Comparison of ENCODE assay signal across 17 cellular contexts in genomic region chr4:21002976-21003375, GRCh38.
A peak's percentile ranks its signal among the peaks of the same experiment; 100 is the strongest.
DNase-seq lines count a peak whose midpoint lies in the region; ATAC-seq, FAIRE-seq and TF ChIP-seq lines count a peak whose summit lies in the region.
"Had no signal": no experiment of that assay in that cellular context is flagged by ENCODE, and none has a peak within 500 bp of the region (broad histone marks: within the 10 kb centered on the region; RNA-seq: fewer than 3 reads in every experiment).

No MANE protein-coding gene starts in this region.

- no peak overlapping the region for H3K27ac Mint-ChIP-seq in MCF 10A (ENCODE audit: low read depth, unreplicated experiment)
- H3K27ac Mint-ChIP-seq: GM23338, H9 had no signal

- intact Hi-C loops in MCF 10A (cut with micrococcal nuclease), result no loop called here
- intact Hi-C loops in breast epithelium (cut with DNase I; ENCODE audit: low total_unique reads), result no loop called here
- intact Hi-C loops in endothelial cell of umbilical vein (cut with micrococcal nuclease), result no loop called here
- intact Hi-C loops in heart right ventricle (cut with DNase I), result no loop called here

- H3K4me3 ChIP-seq in breast epithelium, result no peak overlapping the region
- H3K4me3 ChIP-seq in endothelial cell of umbilical vein (replicated peaks in 1 of 3; ENCODE audit: insufficient read depth in 1 of 3, low read depth in 1 of 3, low read length in 3 of 3), result no peak overlapping the region
- H3K4me3 ChIP-seq in heart right ventricle, result no peak overlapping the region
- H3K4me3 ChIP-seq: BLaER1, GM12878, GM23338 had no signal

- BruUV-seq in MCF 10A (replicated peaks; lab: Mats Ljungman, UMichigan) (no TSS peak), endothelial cell of umbilical vein (replicated peaks; lab: Mats Ljungman, UMichigan) (no TSS peak)

- no peaks in the 10 kb centered on the region for H4K20me1 ChIP-seq in endothelial cell of umbilical vein (replicated peaks; ENCODE audit: control insufficient read depth, extremely low read depth, insufficient read depth, low read length)
- H4K20me1 ChIP-seq: BLaER1 had no signal

- TF ChIP-seq CTCF in MCF 10A (IDR thresholded peaks at IDR 0.05; ENCODE audit: unreplicated experiment), result no peak
- no peak for TF ChIP-seq CTCF in breast epithelium (IDR thresholded peaks at IDR 0.05)
- no peak for TF ChIP-seq CTCF in endothelial cell of umbilical vein (IDR thresholded peaks at IDR 0.05; ENCODE audit: extremely low read depth in 1 of 2, insufficient read depth in 1 of 2, low read depth in 1 of 2, low read length in 2 of 2)
- no peak for TF ChIP-seq CTCF in heart right ventricle (IDR thresholded peaks at IDR 0.05)

- 30 to 35% methylated on average over 4 of the region's 4 CpGs for WGBS in heart right ventricle, 2 donors

- POLR2A ChIA-PET in MCF 10A (lab: Yijun Ruan, JAX), result interaction anchor here (1.0 kb wide), 1 partner anchor 13 kb away, joined by 3 read pairs; no protein-coding TSS in a partner anchor
- POLR2A ChIA-PET in endothelial cell of umbilical vein (lab: Charles Lee), result no interaction called here

- H3K4me1 ChIP-seq in breast epithelium (no peaks in the 10 kb centered on the region), endothelial cell of umbilical vein (ENCODE audit: control insufficient read depth, extremely low read depth, insufficient read depth, low read length) (no peaks in the 10 kb centered on the region), heart right ventricle (no peaks in the 10 kb centered on the region)
- H3K4me1 ChIP-seq: BLaER1, Caco-2 had no signal

- dilution Hi-C loops in endothelial cell of umbilical vein (cut with MboI; ENCODE audit: extremely low pct_ligation_motif_present, low sequenced_read_pairs), result no loop called here

- H3K4me1 Mint-ChIP-seq in MCF 10A (ENCODE audit: insufficient read depth, unreplicated experiment), result peaks cover 5% of the 10 kb centered on the region
- H3K4me1 Mint-ChIP-seq: H9 had no signal

- DNase-seq in MCF 10A (ENCODE audit: unreplicated experiment) (peak; percentile 10), breast epithelium (ENCODE audit: low spot score in 2 of 2) (no peak), OCI-M1 (lab: John Stamatoyannopoulos, UW) (peak; percentile 51), endothelial cell of umbilical vein (ENCODE audit: low read depth, low spot score) (peak; percentile 30), EL (no peak), mucosa of gallbladder (ENCODE audit: low spot score) (no peak), heart right ventricle (no peak)
- DNase-seq: 8988T; AML-193; Caco-2; CD8-positive, alpha-beta memory T cell; DMS53; H9 had no signal

- CTCF ChIA-PET in MCF 10A (lab: Yijun Ruan, JAX) (interaction anchor here (0.7 to 0.8 kb wide), 2 partner anchors 10 to 265 kb away, joined by 3 read pairs; no protein-coding TSS in a partner anchor), endothelial cell of umbilical vein (lab: Charles Lee) (interaction anchor here (0.7 to 3.9 kb wide), 3 partner anchors 9 to 230 kb away, joined by 3 to 12 read pairs (median 3); no protein-coding TSS in a partner anchor)

- no peak overlapping the region for H3K4me3 Mint-ChIP-seq in MCF 10A (ENCODE audit: unreplicated experiment)
- H3K4me3 Mint-ChIP-seq: CD8-positive, alpha-beta memory T cell; GM23338; H9 had no signal

- no peak overlapping the region for H3K27ac ChIP-seq in breast epithelium
- H3K27ac ChIP-seq in endothelial cell of umbilical vein (ENCODE audit: insufficient read depth, low read depth, low read length), result no peak overlapping the region
- no peak overlapping the region for H3K27ac ChIP-seq in heart right ventricle
- H3K27ac ChIP-seq: BLaER1 had no signal

- H3K9me1 ChIP-seq in endothelial cell of umbilical vein (replicated peaks; ENCODE audit: control insufficient read depth, extremely low read depth, insufficient read depth, low read length), result no peaks in the 10 kb centered on the region

- no peak overlapping the region for H3K9ac ChIP-seq in endothelial cell of umbilical vein (replicated peaks; ENCODE audit: extremely low read depth, insufficient read depth, low read length)
- H3K9ac ChIP-seq: BLaER1 had no signal

- no peaks in the 10 kb centered on the region for H3K36me3 Mint-ChIP-seq in MCF 10A (ENCODE audit: insufficient read depth, unreplicated experiment)
- H3K36me3 Mint-ChIP-seq: CD8-positive, alpha-beta memory T cell had no signal

- H3K79me2 ChIP-seq in endothelial cell of umbilical vein (ENCODE audit: control insufficient read depth, insufficient read depth, low read length), result no peaks in the 10 kb centered on the region

- H3K36me3 ChIP-seq in breast epithelium (no peaks in the 10 kb centered on the region), endothelial cell of umbilical vein (ENCODE audit: control insufficient read depth in 2 of 2, extremely low read depth in 1 of 2, insufficient read depth in 2 of 2, low read length in 2 of 2) (no peaks in the 10 kb centered on the region), heart right ventricle (no peaks in the 10 kb centered on the region)
- H3K36me3 ChIP-seq: BLaER1 had no signal

- no peaks in the 10 kb centered on the region for H3K27me3 ChIP-seq in breast epithelium
- H3K27me3 ChIP-seq in endothelial cell of umbilical vein (ENCODE audit: control insufficient read depth in 2 of 2, insufficient read depth in 2 of 2, low read length in 2 of 2), result no peaks in the 10 kb centered on the region
- no peaks in the 10 kb centered on the region for H3K27me3 ChIP-seq in heart right ventricle
- H3K27me3 ChIP-seq: BLaER1 had no signal

- no peak for ATAC-seq in heart right ventricle
- ATAC-seq: GM12878, GM23338 had no signal

- H2AFZ ChIP-seq in endothelial cell of umbilical vein (ENCODE audit: low read depth, low read length), result peak overlapping the region; percentile 44

- H3K9me3 ChIP-seq in breast epithelium (no peaks in the 10 kb centered on the region), endothelial cell of umbilical vein (replicated peaks; ENCODE audit: control insufficient read depth, insufficient read depth, low read length) (no peaks in the 10 kb centered on the region), heart right ventricle (no peaks in the 10 kb centered on the region)
- H3K9me3 ChIP-seq: BLaER1, Caco-2 had no signal

- TF ChIP-seq POLR2A in breast epithelium (IDR thresholded peaks at IDR 0.05), result no peak
- TF ChIP-seq POLR2A in endothelial cell of umbilical vein (IDR thresholded peaks at IDR 0.05; ENCODE audit: low read depth, low read length), result no peak

- no peak overlapping the region for H3K4me2 ChIP-seq in endothelial cell of umbilical vein (ENCODE audit: insufficient read depth, low read length)
- H3K4me2 ChIP-seq: BLaER1, GM23338 had no signal

- H3K9me3 Mint-ChIP-seq in MCF 10A (ENCODE audit: unreplicated experiment), result peaks cover 14% of the 10 kb centered on the region
- H3K9me3 Mint-ChIP-seq: GM23338, H9 had no signal

- H3K27me3 Mint-ChIP-seq in MCF 10A (ENCODE audit: insufficient read depth, unreplicated experiment), result no peaks in the 10 kb centered on the region
- H3K27me3 Mint-ChIP-seq: CD8-positive, alpha-beta memory T cell had no signal

- FAIRE-seq in endothelial cell of umbilical vein (lab: Jason Lieb, UNC), result peak; percentile 31
- FAIRE-seq: GM12878, GM18507 had no signal

TF ChIP-seq in endothelial cell of umbilical vein, 7 proteins besides CTCF, POLR2A, EP300 and RAD21:
- TF ChIP-seq EZH2 (IDR thresholded peaks at IDR 0.05; ENCODE audit: borderline replicate concordance, low read depth, low read length, severe bottlenecking) (no peak), POLR2AphosphoS5 (IDR thresholded peaks at IDR 0.05; ENCODE audit: insufficient read depth, low read depth, low read length) (no peak), JUN (IDR thresholded peaks at IDR 0.05; ENCODE audit: borderline replicate concordance, insufficient read depth, insufficient read length, low read depth) (no peak), GATA2 (IDR thresholded peaks at IDR 0.05; ENCODE audit: insufficient read depth, insufficient read length, low read depth, low read length) (no peak)

Comparison
In these comparisons a context has a peak if more than half of its experiments do, and no peak if none do; other contexts are left out.
1. DNase-seq: peak in MCF 10A (single experiment), OCI-M1 (single experiment) and endothelial cell of umbilical vein (single experiment); none in breast epithelium (0 of 2), EL (single experiment), mucosa of gallbladder (single experiment) and heart right ventricle (0 of 2).